In the genomic region with DNA sequence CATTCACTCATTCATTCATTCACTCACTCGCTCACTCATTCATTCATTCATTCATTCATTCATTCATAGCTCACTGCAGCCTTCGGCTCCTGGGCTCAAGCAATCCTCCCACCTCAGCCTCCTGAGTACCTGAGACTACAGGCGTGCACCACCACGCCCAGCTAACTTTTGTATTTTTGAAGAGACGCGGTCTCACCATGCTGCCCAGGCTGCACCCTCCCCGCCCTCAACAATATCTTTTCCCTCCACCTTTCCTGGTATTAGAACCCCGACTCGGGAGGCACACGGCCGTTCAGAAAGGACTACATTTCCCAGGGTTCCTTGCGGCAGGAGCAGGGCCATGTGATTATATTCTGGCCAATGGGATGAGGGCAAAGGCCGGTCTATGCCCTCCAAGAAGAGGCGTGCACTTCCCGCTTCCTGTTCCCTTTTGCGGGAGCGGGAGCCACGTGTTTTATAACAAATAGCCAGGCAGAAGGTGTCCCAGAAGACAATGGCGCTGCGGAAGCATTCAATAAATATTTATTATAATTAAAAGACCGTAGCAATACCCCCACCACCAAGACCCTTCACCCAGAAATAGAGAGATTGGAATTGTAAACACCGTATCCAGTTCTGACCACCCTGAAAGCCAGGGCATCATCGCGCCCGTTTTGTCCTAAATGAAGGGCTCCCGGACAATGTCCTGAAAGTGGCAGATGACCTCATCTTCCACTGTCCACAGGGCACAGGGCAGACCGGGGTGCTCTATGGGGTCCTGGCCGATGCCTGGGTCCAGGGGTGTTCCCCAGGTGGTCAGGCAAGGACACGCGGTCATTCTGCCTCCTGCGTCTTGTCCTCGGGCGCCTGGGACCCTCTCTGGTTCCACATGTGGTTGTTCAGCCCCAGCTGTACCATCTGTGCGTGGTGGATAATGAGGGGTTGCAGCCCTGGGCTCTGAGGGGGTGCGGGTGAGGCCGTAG, we compare ENCODE assay signal across 8 cellular contexts. TPM values are rescaled to one million over a fixed set of nuclear protein-coding genes. Genes with fewer than 3 reads are reported as not detected.
DNase-seq lines count a peak whose midpoint lies in the region; ATAC-seq and TF ChIP-seq lines count a peak whose summit lies in the region.

No MANE protein-coding gene starts in this region.

- H4K91ac ChIP-seq in trophoblast cell (ENCODE audit: low read depth, low read length): peak overlapping the region; percentile 46

- H3K4ac ChIP-seq in trophoblast cell (ENCODE audit: low read depth, low read length): no peak overlapping the region

- peak overlapping the region; percentile 47 for H2AFZ ChIP-seq in trophoblast cell (ENCODE audit: insufficient read depth, low read length, poor library complexity)

- H3K4me3 ChIP-seq in trophoblast cell (ENCODE audit: low read depth, low read length) (no peak overlapping the region), tibial nerve (peak overlapping the region in 2 of 4 donors; percentile 4 to 33)

- TF ChIP-seq CTCF in GM13976 (IDR thresholded peaks at IDR 0.05; ENCODE audit: borderline replicate concordance, control extremely low read depth, extremely low read depth, insufficient read depth, missing control alignments): no peak
- TF ChIP-seq CTCF in tibial nerve (IDR thresholded peaks at IDR 0.05): no peak

- H3K36me3 ChIP-seq in trophoblast cell (ENCODE audit: control insufficient read depth in 1 of 2, insufficient read depth in 2 of 2, low read length in 2 of 2): peaks cover 17 to 18% of the 10 kb centered on the region in 2 experiments
- peaks cover 0 to 39% (median 0%) of the 10 kb centered on the region in 3 donors for H3K36me3 ChIP-seq in tibial nerve

- H3K4me1 ChIP-seq in trophoblast cell (ENCODE audit: control insufficient read depth in 1 of 2, insufficient read depth in 2 of 2, low read length in 2 of 2) (no peaks in the 10 kb centered on the region), tibial nerve (peaks cover 0 to 12% (median 2%) of the 10 kb centered on the region in 4 donors)

- no peak overlapping the region for H3K9ac ChIP-seq in trophoblast cell (ENCODE audit: low read length)

- no peaks in the 10 kb centered on the region for H3K79me2 ChIP-seq in trophoblast cell (ENCODE audit: control insufficient read depth, insufficient read depth, low read length, poor library complexity)

- peak overlapping the region; percentile 55 for H3K4me2 ChIP-seq in trophoblast cell (ENCODE audit: low read length)

- no peak overlapping the region for H3K18ac ChIP-seq in trophoblast cell (ENCODE audit: low read length)

- H3K27me3 ChIP-seq in trophoblast cell (ENCODE audit: insufficient read depth, low read length) (no peaks in the 10 kb centered on the region), tibial nerve (no peaks in the 10 kb centered on the region)

- peak overlapping the region; percentile 4 for H3K14ac ChIP-seq in trophoblast cell (ENCODE audit: low read length)

- intact Hi-C loops in Right ventricle myocardium superior (cut with DNase I): no loop called here

- peaks cover 2% of the 10 kb centered on the region for H3K79me1 ChIP-seq in trophoblast cell (ENCODE audit: low read length)

- H2AK5ac ChIP-seq in trophoblast cell (ENCODE audit: low read length): peak overlapping the region; percentile 3

- no peak for TF ChIP-seq POLR2A in tibial nerve (IDR thresholded peaks at IDR 0.05)

- in situ Hi-C loops in GM13976 (cut with MboI; ENCODE audit: low sequenced_read_pairs, unreplicated experiment): no loop called here

- H4K8ac ChIP-seq in trophoblast cell (ENCODE audit: low read depth, low read length): peak overlapping the region; percentile 75

- peak overlapping the region; percentile 71 for H4K12ac ChIP-seq in trophoblast cell (ENCODE audit: low read depth, low read length)

- H2BK120ac ChIP-seq in trophoblast cell (ENCODE audit: insufficient read depth, low read length, poor library complexity): no peak overlapping the region

- TF ChIP-seq EP300 in tibial nerve (IDR thresholded peaks at IDR 0.05): peak; percentile 60 to 76

- no peak overlapping the region for H2BK5ac ChIP-seq in trophoblast cell (ENCODE audit: low read depth, low read length, poor library complexity)

- DNase-seq in GM13976 (ENCODE audit: low spot score) (peak; percentile 89), NCI-H1417 treated with DMSO at 0.1 percent for 48 hours (lab: John Stamatoyannopoulos, UW) (peak; percentile 48), SW 1271 (lab: John Stamatoyannopoulos, UW) (peak; percentile 70 to 91), Right ventricle myocardium superior (peak; percentile 91), trophoblast cell (peak; percentile 84 to 92), tibial nerve (ENCODE audit: low spot score in 2 of 2) (peak; percentile 74 to 93)
- DNase-seq in activated naive CD8-positive, alpha-beta T cell treated with anti-CD3 and anti-CD28 coated beads, Interleukin-2, amount 50 U/mL, for 16 hours (ENCODE audit: low read depth, low spot score): peak; percentile 57

- H2BK12ac ChIP-seq in trophoblast cell (ENCODE audit: low read length): no peak overlapping the region

- no peak overlapping the region for H3K23ac ChIP-seq in trophoblast cell (ENCODE audit: low read length)

- WGBS in trophoblast cell (ENCODE audit: extremely low coverage, insufficient coverage, insufficient read length): no CpG with 5 or more reads among the region's 36 CpGs
- 31 to 45% methylated on average over 27 to 36 of the region's 36 CpGs for WGBS in tibial nerve, 2 donors

- H3K27ac ChIP-seq in trophoblast cell (ENCODE audit: low read depth, low read length): no peak overlapping the region
- peak overlapping the region in 2 of 4 donors; percentile 30 to 64 for H3K27ac ChIP-seq in tibial nerve

- H3K9me3 ChIP-seq in trophoblast cell (ENCODE audit: insufficient read depth, low read depth, low read length) (peaks cover 5% of the 10 kb centered on the region), tibial nerve (no peaks in the 10 kb centered on the region)

- ATAC-seq in Right ventricle myocardium superior (ENCODE audit: poor library complexity) (peak; percentile 94), GM18861 (IDR thresholded peaks at IDR 0.05; ENCODE audit: unreplicated experiment) (no peak)

RNA-seq across cellular contexts. Expression of gene TICAM1, which starts 15.8 kb away (rescaled TPM):
- 7.4 TPM for total RNA-seq in Right ventricle myocardium superior
- 7.5 and 7.6 TPM in 2 replicates for polyA plus RNA-seq in trophoblast cell (2013)
- total RNA-seq in tibial nerve: 10 to 100 TPM in 1 of 4 donors, 1 to 10 TPM in 3; 3.5 to 10.8 (median 4.7) TPM

RNA-seq across cellular contexts. Expression of gene FEM1A, which starts 24.2 kb away (rescaled TPM):
- total RNA-seq in Right ventricle myocardium superior (47.6 TPM), tibial nerve (10 to 100 TPM; 12.3 to 17.1 (median 15.2) TPM)
- polyA plus RNA-seq in trophoblast cell (2013): 6.2 TPM in 2 replicates

RNA-seq across cellular contexts. Expression of gene PLIN3, which starts 51.8 kb away (rescaled TPM):
- total RNA-seq in Right ventricle myocardium superior (27.9 TPM), tibial nerve (10 to 100 TPM; 29.5 to 96.3 (median 40.5) TPM)
- 45.5 and 47.5 TPM in 2 replicates for polyA plus RNA-seq in trophoblast cell (2013)
